Comparison of ENCODE assay signal across 2 cellular contexts in genomic region chr6:2730353-2730752, GRCh38.
TF ChIP-seq lines count a peak whose summit lies in the region.

No MANE protein-coding gene starts in this region.

TF ChIP-seq in IMR-90, 13 proteins besides CTCF, POLR2A, EP300 and RAD21:
- TF ChIP-seq MAFK (IDR thresholded peaks at IDR 0.05; ENCODE audit: low read depth, low read length) (peak; percentile 86), CHD1 (IDR thresholded peaks at IDR 0.05; ENCODE audit: low read depth, low read length) (no peak), RCOR1 (IDR thresholded peaks at IDR 0.05; ENCODE audit: insufficient replicate concordance, low read length) (no peak)
TF ChIP-seq in IMR-90: peak in this region for 1.

TF ChIP-seq in H1, 55 proteins besides CTCF, POLR2A, EP300 and RAD21:
- TF ChIP-seq HDAC2 (IDR thresholded peaks at IDR 0.05; ENCODE audit: borderline replicate concordance in 1 of 2, low read depth in 2 of 2, low read length in 2 of 2) (no peak), MAFK (IDR thresholded peaks at IDR 0.05; ENCODE audit: low read depth, low read length) (peak; percentile 41; the same call in 1 of the 2 replicates)
